In the genomic region with DNA sequence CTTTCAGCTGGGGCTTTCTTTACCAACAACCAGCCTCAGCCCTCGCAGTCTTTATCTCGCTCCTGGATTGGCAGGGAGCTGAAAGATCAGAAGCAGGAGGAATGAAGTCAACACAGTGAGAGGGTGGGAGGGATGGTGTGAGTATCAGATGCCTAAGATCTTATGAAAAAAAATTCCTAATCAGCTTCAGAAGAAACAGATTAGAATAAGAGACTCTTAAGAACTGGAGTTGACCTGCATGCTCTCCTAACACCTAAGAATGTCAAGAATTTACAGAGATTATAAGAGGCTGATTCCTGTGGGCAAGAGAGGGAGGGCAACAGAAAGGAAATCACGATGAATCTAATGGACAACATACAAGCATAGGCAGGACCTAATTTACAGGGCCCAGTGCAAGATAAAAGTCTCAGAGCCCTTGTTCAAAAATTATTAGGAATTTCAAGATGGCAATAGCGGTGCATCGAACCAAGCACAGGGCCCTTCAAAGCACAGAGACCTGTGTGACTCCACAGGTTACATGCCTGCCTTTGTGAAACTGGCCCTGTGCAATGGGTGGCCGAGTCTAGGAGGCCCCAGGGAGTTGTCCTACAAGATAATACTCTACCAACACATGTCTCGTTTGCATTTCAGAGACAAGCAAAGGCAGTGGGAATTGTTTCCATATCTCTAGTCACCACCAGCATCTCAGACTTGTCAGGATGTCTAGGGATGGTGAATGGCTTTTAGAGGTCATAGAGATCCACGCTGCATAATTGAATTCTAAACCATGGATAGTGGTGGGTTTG, we compare ENCODE assay signal across 1 cellular context.
TF ChIP-seq lines count a peak whose summit lies in the region.

No MANE protein-coding gene starts in this region.

TF ChIP-seq in SK-N-SH, 30 proteins besides CTCF, POLR2A, EP300 and RAD21 (continued from another document):
- TF ChIP-seq TAF1 (IDR thresholded peaks at IDR 0.05; ENCODE audit: borderline replicate concordance, low read depth, low read length) (no peak), IRF3 (IDR thresholded peaks at IDR 0.05; ENCODE audit: low read depth, low read length) (no peak), RFX5 (IDR thresholded peaks at IDR 0.05; ENCODE audit: low read length) (no peak), FOXM1 (IDR thresholded peaks at IDR 0.05; ENCODE audit: low read depth) (no peak), POLR2AphosphoS5 (IDR thresholded peaks at IDR 0.05; ENCODE audit: low read depth, low read length) (no peak)
TF ChIP-seq in SK-N-SH: peak in this region for 0.
